ENCODE assay signal across 22 cellular contexts in the genomic region with DNA sequence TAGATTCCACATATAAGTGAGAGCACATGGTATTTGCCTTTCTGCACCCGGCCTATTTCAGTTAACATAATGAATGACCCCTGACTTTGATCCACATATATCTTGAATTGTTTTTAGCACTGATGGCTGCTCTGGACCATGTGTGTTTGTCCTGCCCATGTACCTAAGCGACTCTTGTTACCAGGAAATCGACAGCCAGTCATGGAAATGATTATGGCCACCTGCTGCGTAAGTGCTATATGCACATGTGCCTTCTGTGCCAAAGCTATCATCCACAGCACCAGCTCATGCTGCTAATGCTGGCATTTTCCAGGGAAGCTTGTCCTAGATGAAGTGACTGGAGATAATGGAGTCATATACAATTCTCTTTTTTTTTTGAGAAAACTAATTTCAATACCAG.
DNase-seq lines count a peak whose midpoint lies in the region; ATAC-seq and TF ChIP-seq lines count a peak whose summit lies in the region.
"Had no signal": no experiment of that assay in that cellular context is flagged by ENCODE, and none has a peak within 500 bp of the region (broad histone marks: within the 10 kb centered on the region; RNA-seq: fewer than 3 reads in every experiment).

No MANE protein-coding gene starts in this region.

- no peak for ATAC-seq in activated T-cell treated with anti-CD3 and anti-CD28 coated beads, Interleukin-2, amount 50 U/mL, for 72 hours (replicated peaks in 1 of 2)
- ATAC-seq: PC-3 had no signal

- H3K27me3 Mint-ChIP-seq in activated T-cell treated with anti-CD3 and anti-CD28 coated beads, Interleukin-2, amount 50 U/mL, for 72 hours (ENCODE audit: low read depth), result peaks cover 6% of the 10 kb centered on the region
- peaks cover 8% of the 10 kb centered on the region for H3K27me3 Mint-ChIP-seq in type B pancreatic cell

- no peak overlapping the region for H3K27ac ChIP-seq in osteoblast (ENCODE audit: low read depth, low read length)
- H3K27ac ChIP-seq: 22Rv1, adrenal gland, right atrium auricular region, uterus, VCaP had no signal

- no peaks in the 10 kb centered on the region for H3K79me2 ChIP-seq in osteoblast (ENCODE audit: insufficient read depth, low read length)

- H2AFZ ChIP-seq in osteoblast (ENCODE audit: low read length), result no peak overlapping the region

- H3K4me3 ChIP-seq in osteoblast (ENCODE audit: insufficient read depth, low read length), result no peak overlapping the region
- H3K4me3 ChIP-seq: adrenal gland, right atrium auricular region, uterus had no signal

- H3K36me3 ChIP-seq in osteoblast (ENCODE audit: insufficient read depth, low read length), result no peaks in the 10 kb centered on the region
- H3K36me3 ChIP-seq: adrenal gland, right atrium auricular region, uterus had no signal

- DNase-seq in DMS 273 (lab: John Stamatoyannopoulos, UW; ENCODE audit: unreplicated experiment) (peak; percentile 29), DMS 273 treated with DMSO at 0.1 percent for 48 hours (lab: John Stamatoyannopoulos, UW) (no peak), NCI-H2081 (lab: John Stamatoyannopoulos, UW) (peak; percentile 98 to 100), NCI-H526 (lab: John Stamatoyannopoulos, UW) (peak; percentile 35 to 65), osteoblast (ENCODE audit: insufficient read length, low spot score, missing footprints) (peak; percentile 58), RKO (ENCODE audit: low spot score) (no peak), type B pancreatic cell (ENCODE audit: extremely low spot score, unreplicated experiment) (no peak)
- no peak for DNase-seq in activated T-cell treated with anti-CD3 and anti-CD28 coated beads, Interleukin-2, amount 50 U/mL, for 72 hours
- DNase-seq: activated CD4-positive, alpha-beta T cell treated with anti-CD3 and anti-CD28 coated beads, Interleukin-2, amount 50 U/mL, for 1 hour; activated CD8-positive, alpha-beta memory T cell treated with anti-CD3 and anti-CD28 coated beads, Interleukin-2, amount 50 U/mL, for 4 hours; adrenal gland; AML-193; naive B cell; NCI-H446; PC-3; stimulated activated CD4-positive, alpha-beta T cell treated with anti-CD3 and anti-CD28 coated beads, Interleukin-15, amount 100 ng/mL, for 24 hours; T-helper 2 cell; uterus had no signal

- no peak overlapping the region for H3K27ac Mint-ChIP-seq in activated T-cell treated with anti-CD3 and anti-CD28 coated beads, Interleukin-2, amount 50 U/mL, for 72 hours
- H3K27ac Mint-ChIP-seq in type B pancreatic cell, result no peak overlapping the region
- H3K27ac Mint-ChIP-seq: memory B cell, naive B cell had no signal

- H4K20me1 ChIP-seq in osteoblast (ENCODE audit: insufficient read depth, low read length), result no peaks in the 10 kb centered on the region

- TF ChIP-seq CTCF in osteoblast (IDR thresholded peaks at IDR 0.05; ENCODE audit: extremely low read depth, low read depth, low read length), result no peak
- TF ChIP-seq CTCF in type B pancreatic cell (conservative IDR thresholded peaks at IDR 0.05), result no peak

- H3K4me3 Mint-ChIP-seq in activated T-cell treated with anti-CD3 and anti-CD28 coated beads, Interleukin-2, amount 50 U/mL, for 72 hours, result no peak overlapping the region
- no peak overlapping the region for H3K4me3 Mint-ChIP-seq in type B pancreatic cell
- H3K4me3 Mint-ChIP-seq: memory B cell, naive B cell had no signal

- H3K4me1 Mint-ChIP-seq in activated T-cell treated with anti-CD3 and anti-CD28 coated beads, Interleukin-2, amount 50 U/mL, for 72 hours (ENCODE audit: low read depth), result no peaks in the 10 kb centered on the region
- H3K4me1 Mint-ChIP-seq in type B pancreatic cell (ENCODE audit: unreplicated experiment), result no peaks in the 10 kb centered on the region
- H3K4me1 Mint-ChIP-seq: memory B cell, naive B cell had no signal

- H3K9me3 Mint-ChIP-seq in activated T-cell treated with anti-CD3 and anti-CD28 coated beads, Interleukin-2, amount 50 U/mL, for 72 hours, result no peaks in the 10 kb centered on the region
- H3K9me3 Mint-ChIP-seq in type B pancreatic cell, result no peaks in the 10 kb centered on the region
- H3K9me3 Mint-ChIP-seq: memory B cell had no signal

- no peaks in the 10 kb centered on the region for H3K36me3 Mint-ChIP-seq in activated T-cell treated with anti-CD3 and anti-CD28 coated beads, Interleukin-2, amount 50 U/mL, for 72 hours (ENCODE audit: insufficient read depth in 2 of 2)
- no peaks in the 10 kb centered on the region for H3K36me3 Mint-ChIP-seq in type B pancreatic cell
- H3K36me3 Mint-ChIP-seq: memory B cell, naive B cell had no signal

- H3K4me1 ChIP-seq in osteoblast (ENCODE audit: insufficient read depth, low read length), result no peaks in the 10 kb centered on the region
- H3K4me1 ChIP-seq: adrenal gland, right atrium auricular region, uterus had no signal

- H3K27me3 ChIP-seq in osteoblast (ENCODE audit: insufficient read depth, low read length), result no peaks in the 10 kb centered on the region
- H3K27me3 ChIP-seq: adrenal gland, right atrium auricular region, uterus had no signal

- H3K9me3 ChIP-seq in osteoblast (ENCODE audit: low read depth, low read length), result no peaks in the 10 kb centered on the region
- H3K9me3 ChIP-seq: adrenal gland, right atrium auricular region, uterus had no signal

- H3K4me2 ChIP-seq in osteoblast (ENCODE audit: insufficient read depth, low read length), result no peak overlapping the region

Comparison
In these comparisons a context has a peak if more than half of its experiments do, and no peak if none do; other contexts are left out.
1. DNase-seq: peak in DMS 273 (single experiment), NCI-H2081 (2 of 2), NCI-H526 (2 of 2) and osteoblast (single experiment); none in DMS 273 treated with DMSO at 0.1 percent for 48 hours (single experiment), activated T-cell treated with anti-CD3 and anti-CD28 coated beads, Interleukin-2, amount 50 U/mL, for 72 hours (0 of 2), RKO (single experiment) and type B pancreatic cell (single experiment).